In the genomic region with DNA sequence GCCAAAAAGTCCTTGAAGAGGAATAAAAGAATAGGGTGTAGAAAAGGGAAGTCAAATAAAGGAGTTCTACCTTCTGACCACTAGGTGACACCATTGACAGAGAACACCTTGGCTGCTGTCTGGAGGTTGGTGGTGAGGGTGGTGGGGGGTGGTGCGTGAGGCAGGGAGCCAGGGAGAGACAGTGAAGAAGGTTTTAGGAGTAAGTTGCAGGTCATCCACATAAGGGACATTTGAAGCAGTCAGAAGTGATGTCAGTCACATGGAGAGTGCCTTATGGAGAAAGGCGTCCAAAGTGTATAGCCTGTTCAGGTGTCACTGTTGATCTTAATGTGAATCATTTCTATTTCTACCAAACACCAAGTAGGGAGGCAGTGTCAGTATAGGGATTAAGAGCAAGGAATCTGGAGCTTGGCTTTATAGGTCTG, we compare ENCODE assay signal across 9 cellular contexts.
DNase-seq lines count a peak whose midpoint lies in the region; ATAC-seq and TF ChIP-seq lines count a peak whose summit lies in the region.
"Had no signal": no experiment of that assay in that cellular context is flagged by ENCODE, and none has a peak within 500 bp of the region (broad histone marks: within the 10 kb centered on the region; RNA-seq: fewer than 3 reads in every experiment).

No MANE protein-coding gene starts in this region.

- H3K27me3 Mint-ChIP-seq in nephron (ENCODE audit: low read depth), result no peaks in the 10 kb centered on the region

- no peaks in the 10 kb centered on the region for H3K9me2 ChIP-seq in OCI-LY7 (ENCODE audit: insufficient read depth, low read length)

- no TSS peak for BruUV-seq in OCI-LY7 (replicated peaks; lab: Mats Ljungman, UMichigan)

- ATAC-seq in GM18502 (IDR thresholded peaks at IDR 0.05; ENCODE audit: poor library complexity, unreplicated experiment), result peak; percentile 78
- peak; percentile 80 for ATAC-seq in HG03354 (IDR thresholded peaks at IDR 0.05; ENCODE audit: poor library complexity, severe bottlenecking, unreplicated experiment)
- ATAC-seq in GM18520 (IDR thresholded peaks at IDR 0.05; ENCODE audit: unreplicated experiment), result no peak

- no peaks in the 10 kb centered on the region for H3K4me1 Mint-ChIP-seq in nephron

- H3K4me2 ChIP-seq in OCI-LY7 (ENCODE audit: low read length), result no peak overlapping the region

- no peak overlapping the region for H3K4me3 ChIP-seq in OCI-LY7 (ENCODE audit: low read depth, low read length, poor library complexity, severe bottlenecking)
- H3K4me3 ChIP-seq in ovary, result no peak overlapping the region

- H3K36me3 ChIP-seq in OCI-LY7 (ENCODE audit: insufficient read depth, low read length) (no peaks in the 10 kb centered on the region), ovary (no peaks in the 10 kb centered on the region)
- H3K36me3 ChIP-seq: neutrophil had no signal

- H3K4me3 Mint-ChIP-seq in nephron, result no peak overlapping the region

- H3K79me2 ChIP-seq in OCI-LY7 (ENCODE audit: insufficient read depth, low read depth, low read length), result no peaks in the 10 kb centered on the region

- no peaks in the 10 kb centered on the region for H3K27me3 ChIP-seq in ovary
- H3K27me3 ChIP-seq: neutrophil had no signal

- CTCF ChIA-PET in OCI-LY7 (lab: Charles Lee; ENCODE audit: unreplicated experiment), result no interaction called here

- TF ChIP-seq EP300 in ovary (IDR thresholded peaks at IDR 0.05), result no peak

- no peak for TF ChIP-seq POLR2A in ovary (IDR thresholded peaks at IDR 0.05)

- WGBS in ovary, 3 donors, result 37 to 56% (median 39%) methylated on average over 2 of the region's 2 CpGs

- DNase-seq in AML-193 (lab: John Stamatoyannopoulos, UW), result peak; percentile 29 to 50
- peak; percentile 41 for DNase-seq in OCI-LY7 (ENCODE audit: low spot score)
- peak; percentile 21 to 61 for DNase-seq in dermis microvascular lymphatic vessel endothelial cell (ENCODE audit: low read depth in 2 of 2)
- no peak for DNase-seq in ovary

- no peaks in the 10 kb centered on the region for H3K4me1 ChIP-seq in OCI-LY7 (ENCODE audit: insufficient read depth, low read length, poor library complexity, severe bottlenecking)
- H3K4me1 ChIP-seq in ovary (ENCODE audit: insufficient read depth), result no peaks in the 10 kb centered on the region

- intact Hi-C loops in OCI-LY7 (cut with micrococcal nuclease; ENCODE audit: unreplicated experiment) (loop anchor here (1.0 to 2.0 kb wide), 2 partner anchors 742 to 916 kb away; no protein-coding TSS in a partner anchor), ovary (cut with DNase I) (no loop called here)

- H3K36me3 Mint-ChIP-seq in nephron (ENCODE audit: low read depth), result no peaks in the 10 kb centered on the region

- H3K9me3 Mint-ChIP-seq in nephron, result no peaks in the 10 kb centered on the region

- no peaks in the 10 kb centered on the region for H4K20me1 ChIP-seq in OCI-LY7 (ENCODE audit: insufficient read depth, low read length)

- POLR2A ChIA-PET in OCI-LY7 (lab: Charles Lee), result no interaction called here

- no peak overlapping the region for H3K27ac Mint-ChIP-seq in nephron

- no peaks in the 10 kb centered on the region for H3K9me3 ChIP-seq in OCI-LY7 (ENCODE audit: low read length)
- H3K9me3 ChIP-seq in ovary, result no peaks in the 10 kb centered on the region
- H3K9me3 ChIP-seq: neutrophil had no signal

- TF ChIP-seq CTCF in OCI-LY7 (conservative IDR thresholded peaks at IDR 0.05; ENCODE audit: low read length) (peak; percentile 87), nephron (IDR thresholded peaks at IDR 0.05; ENCODE audit: unreplicated experiment in 3 of 3) (peak; percentile 62 to 68 (median 65)), ovary (IDR thresholded peaks at IDR 0.05) (no peak)

- H3K27ac ChIP-seq in OCI-LY7 (ENCODE audit: low read depth, low read length, poor library complexity, severe bottlenecking), result no peak overlapping the region
- H3K27ac ChIP-seq in ovary, result no peak overlapping the region
- H3K27ac ChIP-seq: neutrophil had no signal

- H2AFZ ChIP-seq in OCI-LY7 (ENCODE audit: low read length), result no peak overlapping the region

Comparison
In these comparisons a context has a peak if more than half of its experiments do, and no peak if none do; other contexts are left out.
1. DNase-seq: peak in AML-193 (2 of 2), OCI-LY7 (single experiment) and dermis microvascular lymphatic vessel endothelial cell (2 of 2); none in ovary (0 of 5).
2. CTCF ChIP-seq: peak in OCI-LY7 (single experiment) and nephron (3 of 3); none in ovary (0 of 3).